ENCODE assay signal across 30 cellular contexts in the genomic region with DNA sequence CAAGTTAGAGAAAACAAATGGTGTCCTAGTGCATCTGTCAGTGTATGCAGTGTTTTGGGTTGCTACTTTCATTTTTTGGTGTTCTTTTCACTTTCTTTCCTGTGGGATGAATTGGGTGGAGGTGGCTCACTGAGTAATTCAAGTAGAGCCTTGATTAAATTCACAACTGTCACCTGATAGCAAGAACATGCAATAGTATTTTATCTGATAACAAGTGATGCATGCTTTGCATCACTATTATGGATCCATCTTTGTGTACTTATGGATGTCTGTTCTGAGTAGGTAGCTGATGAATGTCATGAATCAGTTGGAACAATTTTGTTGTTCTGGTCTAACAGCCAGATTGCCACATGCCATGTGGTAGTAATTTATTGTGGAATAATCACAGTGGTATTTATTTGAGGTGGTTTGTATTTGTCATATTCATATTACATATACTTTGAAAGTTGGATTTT.
A peak's percentile ranks its signal among the peaks of the same experiment; 100 is the strongest.
DNase-seq lines count a peak whose midpoint lies in the region; ATAC-seq and TF ChIP-seq lines count a peak whose summit lies in the region.
"Had no signal": no experiment of that assay in that cellular context is flagged by ENCODE, and none has a peak within 500 bp of the region (broad histone marks: within the 10 kb centered on the region; RNA-seq: fewer than 3 reads in every experiment).

No MANE protein-coding gene starts in this region.

- H3K4me3 ChIP-seq in GM23248, result no peak overlapping the region
- no peak overlapping the region for H3K4me3 ChIP-seq in GM23338
- H3K4me3 ChIP-seq: A549, cardiac muscle cell, HAP-1, hepatocyte, left lung, right lobe of liver, upper lobe of left lung had no signal

- H3K4me1 Mint-ChIP-seq in activated CD8-positive, alpha-beta T cell treated with anti-CD3 and anti-CD28 coated beads for 36 hours (ENCODE audit: low read depth), result peaks cover 40% of the 10 kb centered on the region
- H3K4me1 Mint-ChIP-seq in activated CD8-positive, alpha-beta T cell treated with anti-CD3 and anti-CD28 coated beads, Interleukin-2, amount 10 ng/mL, durations not matched to agents 7 days and 5 days (ENCODE audit: low read depth), result peaks cover 10% of the 10 kb centered on the region
- H3K4me1 Mint-ChIP-seq in activated T-helper 2 cell treated with anti-CD3 and anti-CD28 coated beads, Interferon-gamma antibody, Interleukin-2, Interleukin-4, amounts not matched to agents 10 μg/mL and 5 μg/mL and 100 μg/mL, durations not matched to agents 14 hours and 24 hours and 36 hours (ENCODE audit: low read depth), result peaks cover 27% of the 10 kb centered on the region
- peaks cover 36% of the 10 kb centered on the region for H3K4me1 Mint-ChIP-seq in osteocyte (ENCODE audit: unreplicated experiment)
- H3K4me1 Mint-ChIP-seq in GM23338, result peaks cover 19% of the 10 kb centered on the region

- POLR2A ChIA-PET in activated CD8-positive, alpha-beta T cell treated with anti-CD3 and anti-CD28 coated beads for 36 hours (lab: Charles Lee), result no interaction called here
- POLR2A ChIA-PET in activated CD8-positive, alpha-beta T cell treated with anti-CD3 and anti-CD28 coated beads, Interleukin-2, amount 10 ng/mL, durations not matched to agents 7 days and 5 days (lab: Charles Lee), result interaction anchor here (0.6 kb wide), 1 partner anchor 170 kb away, joined by 3 read pairs; no protein-coding TSS in a partner anchor

- no peaks in the 10 kb centered on the region for H3K9me3 ChIP-seq in GM23248 (ENCODE audit: low read depth)
- H3K9me3 ChIP-seq: A549, BE2C, HAP-1, left lung, right lobe of liver, upper lobe of left lung had no signal

- no peaks in the 10 kb centered on the region for H3K9me2 ChIP-seq in GM23248 (ENCODE audit: insufficient read depth)
- H3K9me2 ChIP-seq in GM23338 (ENCODE audit: insufficient read depth), result no peaks in the 10 kb centered on the region

- peak overlapping the region; percentile 14 for H3K27ac Mint-ChIP-seq in activated CD8-positive, alpha-beta T cell treated with anti-CD3 and anti-CD28 coated beads for 36 hours
- H3K27ac Mint-ChIP-seq in activated CD8-positive, alpha-beta T cell treated with anti-CD3 and anti-CD28 coated beads, Interleukin-2, amount 10 ng/mL, durations not matched to agents 7 days and 5 days, result no peak overlapping the region
- H3K27ac Mint-ChIP-seq in activated T-helper 2 cell treated with anti-CD3 and anti-CD28 coated beads, Interferon-gamma antibody, Interleukin-2, Interleukin-4, amounts not matched to agents 10 μg/mL and 5 μg/mL and 100 μg/mL, durations not matched to agents 14 hours and 24 hours and 36 hours, result peak overlapping the region; percentile 7
- H3K27ac Mint-ChIP-seq in osteocyte (ENCODE audit: unreplicated experiment) (peak overlapping the region; percentile 6), GM23338 (no peak overlapping the region)
- H3K27ac Mint-ChIP-seq: immature natural killer cell, mesothelial cell of epicardium had no signal

- peaks cover 7% of the 10 kb centered on the region for H3K36me3 Mint-ChIP-seq in activated CD8-positive, alpha-beta T cell treated with anti-CD3 and anti-CD28 coated beads for 36 hours (ENCODE audit: low read depth)
- peaks cover 2% of the 10 kb centered on the region for H3K36me3 Mint-ChIP-seq in activated CD8-positive, alpha-beta T cell treated with anti-CD3 and anti-CD28 coated beads, Interleukin-2, amount 10 ng/mL, durations not matched to agents 7 days and 5 days (ENCODE audit: low read depth)
- H3K36me3 Mint-ChIP-seq in activated T-helper 2 cell treated with anti-CD3 and anti-CD28 coated beads, Interferon-gamma antibody, Interleukin-2, Interleukin-4, amounts not matched to agents 10 μg/mL and 5 μg/mL and 100 μg/mL, durations not matched to agents 14 hours and 24 hours and 36 hours (ENCODE audit: low read depth), result peaks cover 2% of the 10 kb centered on the region
- H3K36me3 Mint-ChIP-seq in osteocyte (ENCODE audit: unreplicated experiment), result peaks cover 5% of the 10 kb centered on the region
- H3K36me3 Mint-ChIP-seq in GM23338 (ENCODE audit: low read depth), result no peaks in the 10 kb centered on the region
- H3K36me3 Mint-ChIP-seq: mesothelial cell of epicardium had no signal

- H4K20me1 ChIP-seq in GM23248 (ENCODE audit: insufficient read depth), result no peaks in the 10 kb centered on the region
- no peaks in the 10 kb centered on the region; the same call in 1 of the 2 replicates for H4K20me1 ChIP-seq in GM23338 (replicated peaks; ENCODE audit: insufficient read depth)

- no peak overlapping the region for H3K9ac ChIP-seq in GM23248
- H3K9ac ChIP-seq: parathyroid adenoma had no signal

- H3K27me3 ChIP-seq in GM23248 (replicated peaks; ENCODE audit: insufficient read depth), result no peaks in the 10 kb centered on the region
- no peaks in the 10 kb centered on the region for H3K27me3 ChIP-seq in GM23338 (ENCODE audit: insufficient read depth)
- H3K27me3 ChIP-seq: BE2C, cardiac muscle cell, foreskin keratinocyte, hepatocyte, left lung, right lobe of liver, upper lobe of left lung had no signal

- H3K36me3 ChIP-seq in GM23248 (ENCODE audit: low read depth) (no peaks in the 10 kb centered on the region), GM23338 (ENCODE audit: insufficient read depth) (no peaks in the 10 kb centered on the region)
- H3K36me3 ChIP-seq: BE2C, cardiac muscle cell, HAP-1, left lung, right lobe of liver, upper lobe of left lung had no signal

- peaks cover 24% of the 10 kb centered on the region for H3K79me2 ChIP-seq in GM23248 (ENCODE audit: insufficient read depth)
- H3K79me2 ChIP-seq in GM23338 (replicated peaks; ENCODE audit: insufficient read depth), result peaks cover 33% of the 10 kb centered on the region
- H3K79me2 ChIP-seq: hepatocyte, parathyroid adenoma had no signal

- CTCF ChIA-PET in activated CD8-positive, alpha-beta T cell treated with anti-CD3 and anti-CD28 coated beads for 36 hours (lab: Charles Lee), result no interaction called here
- CTCF ChIA-PET in activated CD8-positive, alpha-beta T cell treated with anti-CD3 and anti-CD28 coated beads, Interleukin-2, amount 10 ng/mL, durations not matched to agents 7 days and 5 days (lab: Charles Lee), result no interaction called here

- no peak overlapping the region for H3K27ac ChIP-seq in GM23248
- H3K27ac ChIP-seq in GM23338 (ENCODE audit: low read depth), result no peak overlapping the region
- H3K27ac ChIP-seq: A549, cardiac muscle cell, foreskin keratinocyte, hepatocyte, left lung, parathyroid adenoma, right lobe of liver, upper lobe of left lung had no signal

- no peaks in the 10 kb centered on the region for H3K27me3 Mint-ChIP-seq in activated CD8-positive, alpha-beta T cell treated with anti-CD3 and anti-CD28 coated beads for 36 hours
- no peaks in the 10 kb centered on the region for H3K27me3 Mint-ChIP-seq in activated CD8-positive, alpha-beta T cell treated with anti-CD3 and anti-CD28 coated beads, Interleukin-2, amount 10 ng/mL, durations not matched to agents 7 days and 5 days (ENCODE audit: low read depth)
- H3K27me3 Mint-ChIP-seq in activated T-helper 2 cell treated with anti-CD3 and anti-CD28 coated beads, Interferon-gamma antibody, Interleukin-2, Interleukin-4, amounts not matched to agents 10 μg/mL and 5 μg/mL and 100 μg/mL, durations not matched to agents 14 hours and 24 hours and 36 hours (ENCODE audit: low read depth), result no peaks in the 10 kb centered on the region
- H3K27me3 Mint-ChIP-seq in osteocyte (ENCODE audit: unreplicated experiment) (no peaks in the 10 kb centered on the region), GM23338 (ENCODE audit: insufficient read depth, low read depth, poor library complexity) (no peaks in the 10 kb centered on the region)
- H3K27me3 Mint-ChIP-seq: naive thymus-derived CD8-positive, alpha-beta T cell had no signal

- TF ChIP-seq CTCF in activated CD8-positive, alpha-beta T cell treated with anti-CD3 and anti-CD28 coated beads for 36 hours (IDR thresholded peaks at IDR 0.05), result no peak
- TF ChIP-seq CTCF in osteocyte (IDR thresholded peaks at IDR 0.05) (no peak), GM23338 (conservative IDR thresholded peaks at IDR 0.05; ENCODE audit: low read depth in 2 of 2) (no peak)

- no peaks in the 10 kb centered on the region for H3K9me3 Mint-ChIP-seq in activated CD8-positive, alpha-beta T cell treated with anti-CD3 and anti-CD28 coated beads for 36 hours
- H3K9me3 Mint-ChIP-seq in activated CD8-positive, alpha-beta T cell treated with anti-CD3 and anti-CD28 coated beads, Interleukin-2, amount 10 ng/mL, durations not matched to agents 7 days and 5 days (ENCODE audit: insufficient read depth), result no peaks in the 10 kb centered on the region
- no peaks in the 10 kb centered on the region for H3K9me3 Mint-ChIP-seq in activated T-helper 2 cell treated with anti-CD3 and anti-CD28 coated beads, Interferon-gamma antibody, Interleukin-2, Interleukin-4, amounts not matched to agents 10 μg/mL and 5 μg/mL and 100 μg/mL, durations not matched to agents 14 hours and 24 hours and 36 hours
- H3K9me3 Mint-ChIP-seq in osteocyte (ENCODE audit: unreplicated experiment) (no peaks in the 10 kb centered on the region), GM23338 (no peaks in the 10 kb centered on the region)
- H3K9me3 Mint-ChIP-seq: immature natural killer cell; mesothelial cell of epicardium; naive thymus-derived CD8-positive, alpha-beta T cell had no signal

- H3F3A ChIP-seq in GM23248 (ENCODE audit: insufficient read depth) (0 out of 2 replicates have a peak, but pooled peaks cover 10% of the 10 kb centered on the region), GM23338 (replicated peaks; ENCODE audit: low read depth) (no peaks in the 10 kb centered on the region)

- H2AFZ ChIP-seq in GM23248 (no peak overlapping the region), GM23338 (no peak overlapping the region)
- H2AFZ ChIP-seq: hepatocyte, parathyroid adenoma had no signal

- in situ Hi-C loops in GM23248 (cut with MboI), result no loop called here

- DNase-seq in activated CD8-positive, alpha-beta T cell treated with anti-CD3 and anti-CD28 coated beads for 36 hours, result no peak
- no peak for DNase-seq in activated CD8-positive, alpha-beta T cell treated with anti-CD3 and anti-CD28 coated beads, Interleukin-2, amount 10 ng/mL, durations not matched to agents 7 days and 5 days
- DNase-seq in GM23248, result peak; percentile 16
- DNase-seq in activated T-helper 2 cell treated with anti-CD3 and anti-CD28 coated beads, Interferon-gamma antibody, Interleukin-2, Interleukin-4, amounts not matched to agents 10 μg/mL and 5 μg/mL and 100 μg/mL, durations not matched to agents 14 hours and 24 hours and 36 hours (ENCODE audit: low spot score), result no peak
- no peak for DNase-seq in osteocyte (ENCODE audit: extremely low spot score, unreplicated experiment)
- DNase-seq in GM23338 (ENCODE audit: low spot score), result no peak
- no peak for DNase-seq in MV-4-11 (lab: John Stamatoyannopoulos, UW)
- DNase-seq: activated CD4-positive, CD25-positive, alpha-beta regulatory T cell treated with anti-CD3 and anti-CD28 coated beads, Interleukin-2, amount 50 U/mL, for 72 hours; activated gamma-delta T cell; amygdala; BE2C; DMS79; foreskin keratinocyte; immature natural killer cell; left lung; naive thymus-derived CD8-positive, alpha-beta T cell; NCI-H1930; NCI-H345; NCI-H82; right lobe of liver; stimulated activated CD4-positive, alpha-beta T cell treated with anti-CD3 and anti-CD28 coated beads, Interleukin-15, amount 100 ng/mL, for 24 hours; upper lobe of left lung had no signal

- H3K4me3 Mint-ChIP-seq in activated CD8-positive, alpha-beta T cell treated with anti-CD3 and anti-CD28 coated beads for 36 hours, result no peak overlapping the region
- H3K4me3 Mint-ChIP-seq in activated CD8-positive, alpha-beta T cell treated with anti-CD3 and anti-CD28 coated beads, Interleukin-2, amount 10 ng/mL, durations not matched to agents 7 days and 5 days, result no peak overlapping the region
- H3K4me3 Mint-ChIP-seq in activated T-helper 2 cell treated with anti-CD3 and anti-CD28 coated beads, Interferon-gamma antibody, Interleukin-2, Interleukin-4, amounts not matched to agents 10 μg/mL and 5 μg/mL and 100 μg/mL, durations not matched to agents 14 hours and 24 hours and 36 hours (ENCODE audit: low read depth), result no peak overlapping the region
- no peak overlapping the region for H3K4me3 Mint-ChIP-seq in osteocyte (ENCODE audit: unreplicated experiment)
- no peak overlapping the region for H3K4me3 Mint-ChIP-seq in GM23338
- H3K4me3 Mint-ChIP-seq: immature natural killer cell; mesothelial cell of epicardium; naive thymus-derived CD8-positive, alpha-beta T cell had no signal

- peak; percentile 56 for ATAC-seq in activated CD8-positive, alpha-beta T cell treated with anti-CD3 and anti-CD28 coated beads for 36 hours
- no peak for ATAC-seq in activated CD8-positive, alpha-beta T cell treated with anti-CD3 and anti-CD28 coated beads, Interleukin-2, amount 10 ng/mL, durations not matched to agents 7 days and 5 days
- ATAC-seq in GM23338 (no peak), GM19351 (IDR thresholded peaks at IDR 0.05; ENCODE audit: unreplicated experiment) (no peak)
- ATAC-seq: A549; foreskin keratinocyte; left lung; naive thymus-derived CD8-positive, alpha-beta T cell; right lobe of liver; Right ventricle myocardium inferior had no signal

- no peaks in the 10 kb centered on the region for H3K4me1 ChIP-seq in GM23248 (ENCODE audit: insufficient read depth)
- no peaks in the 10 kb centered on the region for H3K4me1 ChIP-seq in GM23338 (ENCODE audit: insufficient read depth)
- H3K4me1 ChIP-seq: A549, foreskin keratinocyte, left lung, parathyroid adenoma, right lobe of liver, upper lobe of left lung had no signal

- H3K4me2 ChIP-seq in GM23248 (ENCODE audit: unreplicated experiment) (no peak overlapping the region), GM23338 (no peak overlapping the region)
- H3K4me2 ChIP-seq: A549, hepatocyte had no signal

- intact Hi-C loops in activated CD8-positive, alpha-beta T cell treated with anti-CD3 and anti-CD28 coated beads for 36 hours (cut with micrococcal nuclease), result no loop called here
- intact Hi-C loops in activated T-helper 2 cell treated with anti-CD3 and anti-CD28 coated beads, Interferon-gamma antibody, Interleukin-2, Interleukin-4, amounts not matched to agents 10 μg/mL and 5 μg/mL and 100 μg/mL, durations not matched to agents 14 hours and 24 hours and 36 hours (cut with micrococcal nuclease), result loop anchor here (1.0 to 5.0 kb wide), 2 partner anchors 19 to 525 kb away; no protein-coding TSS in a partner anchor

Comparison
In these comparisons a context has a peak if more than half of its experiments do, and no peak if none do; other contexts are left out.
1. H3K27ac Mint-ChIP-seq: peak in activated CD8-positive, alpha-beta T cell treated with anti-CD3 and anti-CD28 coated beads for 36 hours (single experiment), activated T-helper 2 cell treated with anti-CD3 and anti-CD28 coated beads, Interferon-gamma antibody, Interleukin-2, Interleukin-4, amounts not matched to agents 10 μg/mL and 5 μg/mL and 100 μg/mL, durations not matched to agents 14 hours and 24 hours and 36 hours (single experiment) and osteocyte (single experiment); none in activated CD8-positive, alpha-beta T cell treated with anti-CD3 and anti-CD28 coated beads, Interleukin-2, amount 10 ng/mL, durations not matched to agents 7 days and 5 days (single experiment) and GM23338 (single experiment).